ENCODE assay signal across 28 cellular contexts in the genomic region with DNA sequence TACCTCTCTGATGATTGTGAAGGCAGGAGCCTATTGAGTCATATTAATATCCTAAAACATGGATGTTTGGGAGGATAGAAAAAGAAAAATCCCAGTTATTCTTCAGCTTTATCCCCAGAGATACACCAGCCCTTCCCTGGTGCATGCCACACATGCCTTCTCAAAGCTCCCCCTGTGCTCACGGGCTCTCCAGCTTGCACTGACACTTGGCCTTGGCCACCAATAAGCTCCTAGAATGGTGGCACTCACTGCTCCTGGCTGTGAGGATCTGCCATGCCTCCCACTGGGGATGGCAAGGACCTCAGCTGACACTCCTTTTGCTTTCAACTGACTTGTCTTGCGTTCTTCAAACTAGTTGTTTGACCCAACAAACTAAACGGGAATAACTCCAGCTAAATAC. TPM values are rescaled to one million over a fixed set of nuclear protein-coding genes. Genes with fewer than 3 reads are reported as not detected.
"Had no signal": no experiment of that assay in that cellular context is flagged by ENCODE, and none has a peak within 500 bp of the region (broad histone marks: within the 10 kb centered on the region; RNA-seq: fewer than 3 reads in every experiment).

No MANE protein-coding gene starts in this region.

- DNase-seq: activated B cell treated with CpG ODN at 0.5 μM for 24 hours; activated CD4-positive, alpha-beta T cell treated with anti-CD3 and anti-CD28 coated beads for 1 hour; activated CD4-positive, alpha-beta T cell treated with anti-CD3 and anti-CD28 coated beads, Interleukin-2, amount 10 ng/mL, durations not matched to agents 24 days and 14 days; activated CD4-positive, alpha-beta T cell treated with anti-CD3 and anti-CD28 coated beads, Interleukin-2, amount 50 U/mL, for 48 hours; activated CD8-positive, alpha-beta memory T cell treated with anti-CD3 and anti-CD28 coated beads, Interleukin-2, amount 10 ng/mL, durations not matched to agents 7 days and 5 days; activated effector memory CD4-positive, alpha-beta T cell treated with anti-CD3 and anti-CD28 coated beads, Interleukin-2, amount 50 U/mL, for 16 hours; activated naive CD4-positive, alpha-beta T cell treated with Interleukin-2 at 50 U/mL for 16 hours; activated naive CD8-positive, alpha-beta T cell treated with anti-CD3 and anti-CD28 coated beads, Interleukin-2, amount 50 U/mL, for 24 hours; activated T-cell treated with anti-CD3 and anti-CD28 coated beads, Interleukin-2, amount 50 U/mL, for 24 hours; amniotic stem cell; NCI-H1092; NCI-H1417; NCI-H2029; NCI-H2107; NCI-H226; NCI-H526 treated with DMSO at 0.1 percent for 48 hours; OCI-M1; SHP77 treated with DMSO at 0.1 percent for 48 hours; T-helper 17 cell; T-helper 9 cell had no signal

- ATAC-seq: activated CD8-positive, alpha-beta memory T cell treated with anti-CD3 and anti-CD28 coated beads, Interleukin-2, amount 10 ng/mL, durations not matched to agents 7 days and 5 days; activated naive CD4-positive, alpha-beta T cell treated with anti-CD3 and anti-CD28 coated beads, Interleukin-2, amount 50 U/mL, for 72 hours; activated naive CD8-positive, alpha-beta T cell treated with anti-CD3 and anti-CD28 coated beads, Interleukin-2, amount 50 U/mL, for 24 hours; Panc1; T-helper 17 cell had no signal

- H3K9ac ChIP-seq: KMS-11 had no signal

- H3K4me2 ChIP-seq: KMS-11 had no signal

- H3K27ac ChIP-seq: KMS-11, RWPE1 had no signal

RNA-seq across cellular contexts. Expression of gene SLC14A1, which starts 15.9 kb away (rescaled TPM):
- total RNA-seq: astrocyte, MCF 10A, NCI-H460, SK-MEL-5 had no signal
